8 cellular contexts compared by ENCODE assay signal in the genomic region with DNA sequence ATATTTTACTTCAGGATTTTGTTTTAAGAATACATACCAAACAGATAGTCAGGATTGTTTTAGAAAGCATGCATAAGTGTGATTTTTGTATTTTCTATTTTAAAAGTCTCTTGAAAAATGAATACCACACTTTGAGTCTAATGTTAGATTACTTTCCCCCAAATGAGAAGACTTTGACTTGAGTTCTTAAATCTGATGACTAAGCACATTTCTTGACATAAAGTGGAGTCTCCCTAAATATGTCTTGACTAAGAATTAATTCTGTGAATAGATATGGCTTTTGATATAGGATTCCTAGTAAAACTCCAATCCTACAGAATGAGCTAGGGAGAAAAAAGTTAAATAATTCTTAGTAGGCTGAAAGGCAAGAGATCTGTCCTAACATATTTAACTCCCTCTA.
"Had no signal": no experiment of that assay in that cellular context is flagged by ENCODE, and none has a peak within 500 bp of the region (broad histone marks: within the 10 kb centered on the region; RNA-seq: fewer than 3 reads in every experiment).

No MANE protein-coding gene starts in this region.

- H3K9ac ChIP-seq: KMS-11 had no signal

- ATAC-seq: GM23338, HCT116 had no signal

- H3K36me3 ChIP-seq: HAP-1 had no signal

- H3K4me3 ChIP-seq: GM23338, HAP-1 had no signal

- DNase-seq: H7, HFFc6, KBM-7 had no signal

- H3K9me3 ChIP-seq: HAP-1 had no signal

- H2AFZ ChIP-seq: GM23338 had no signal

- H3K4me2 ChIP-seq: GM23338, KMS-11 had no signal

- H3K27ac ChIP-seq: KMS-11 had no signal

- FAIRE-seq: HTR-8/SVneo had no signal
